In genomic region chr10:102119417-102120141, GRCh38 we compare ENCODE assay signal across 8 cellular contexts. TPM values are rescaled to one million over a fixed set of nuclear protein-coding genes. Genes with fewer than 3 reads are reported as not detected.
A peak's percentile ranks its signal among the peaks of the same experiment; 100 is the strongest.
DNase-seq lines count a peak whose midpoint lies in the region; ATAC-seq and TF ChIP-seq lines count a peak whose summit lies in the region.

No MANE protein-coding gene starts in this region.

- BruUV-seq in Calu3 (replicated peaks; lab: Mats Ljungman, UMichigan) = no TSS peak

- H3K4me3 ChIP-seq in breast epithelium (peak overlapping the region; percentile 80 to 96 (median 87)), iPS-11a (ENCODE audit: low read depth, low read length) (peak overlapping the region; percentile 76), sigmoid colon (peak overlapping the region; percentile 87 to 94 (median 89))

- TF ChIP-seq CTCF in Calu3 (IDR thresholded peaks at IDR 0.05; ENCODE audit: unreplicated experiment) = no peak
- TF ChIP-seq CTCF in breast epithelium (IDR thresholded peaks at IDR 0.05) = no peak
- no peak for TF ChIP-seq CTCF in sigmoid colon (IDR thresholded peaks at IDR 0.05)

- H3K27me3 Mint-ChIP-seq in Calu3 (ENCODE audit: unreplicated experiment) (no peaks in the 10 kb centered on the region), T-helper 17 cell (no peaks in the 10 kb centered on the region)

- CTCF ChIA-PET in Calu3 (lab: Charles Lee) = interaction anchor here (1.2 kb wide), 1 partner anchor 110 kb away, joined by 3 read pairs; no protein-coding TSS in a partner anchor

- no peak overlapping the region for H3K27ac Mint-ChIP-seq in Calu3 (ENCODE audit: unreplicated experiment)
- peak overlapping the region; percentile 95 for H3K27ac Mint-ChIP-seq in T-helper 17 cell

- no peaks in the 10 kb centered on the region for H3K9me3 Mint-ChIP-seq in Calu3 (ENCODE audit: low read depth, unreplicated experiment)

- peak overlapping the region; percentile 69 for H3K4me3 Mint-ChIP-seq in Calu3 (ENCODE audit: low read depth, unreplicated experiment)
- H3K4me3 Mint-ChIP-seq in T-helper 17 cell = peak overlapping the region; percentile 94

- H3K9me3 ChIP-seq in T-helper 17 cell (ENCODE audit: control insufficient read depth, low read length, poor library complexity, severe bottlenecking) (no peaks in the 10 kb centered on the region), breast epithelium (no peaks in the 10 kb centered on the region), sigmoid colon (no peaks in the 10 kb centered on the region)

- intact Hi-C loops in Calu3 (cut with micrococcal nuclease; ENCODE audit: unreplicated experiment) = no loop called here
- intact Hi-C loops in breast epithelium (cut with DNase I; ENCODE audit: low total_unique reads) = no loop called here
- intact Hi-C loops in sigmoid colon (cut with DNase I) = loop anchor here (2.0 to 5.0 kb wide), 4 partner anchors 55 to 508 kb away; partner anchors contain the start of genes HPS6, NFKB2 and OGA

- peaks cover 32% of the 10 kb centered on the region for H3K4me1 Mint-ChIP-seq in Calu3 (ENCODE audit: low read depth, unreplicated experiment)
- peaks cover 55% of the 10 kb centered on the region for H3K4me1 Mint-ChIP-seq in T-helper 17 cell

- H3K27ac ChIP-seq in breast epithelium (peak overlapping the region; percentile 98 to 100), sigmoid colon (peak overlapping the region; percentile 94 to 100 (median 100))

- no peaks in the 10 kb centered on the region for H3K36me3 ChIP-seq in breast epithelium
- H3K36me3 ChIP-seq in sigmoid colon = no peaks in the 10 kb centered on the region

- H3K4me1 ChIP-seq in breast epithelium (peaks cover 21 to 38% of the 10 kb centered on the region in 2 donors), sigmoid colon (peaks cover 0 to 64% (median 58%) of the 10 kb centered on the region in 4 donors)

- 1% methylated on average over 22 of the region's 22 CpGs for WGBS in sigmoid colon, 2 donors

- peaks cover 12% of the 10 kb centered on the region for H3K36me3 Mint-ChIP-seq in Calu3 (ENCODE audit: insufficient read depth, unreplicated experiment)
- no peaks in the 10 kb centered on the region for H3K36me3 Mint-ChIP-seq in T-helper 17 cell (ENCODE audit: low read depth)

- TF ChIP-seq POLR2A in breast epithelium (IDR thresholded peaks at IDR 0.05) (peak; percentile 73), sigmoid colon (IDR thresholded peaks at IDR 0.05) (peak in 1 of 2 donors; percentile 25)

- ATAC-seq in T-helper 17 cell (peak; percentile 8), HG02798 (IDR thresholded peaks at IDR 0.05; ENCODE audit: poor library complexity, unreplicated experiment) (no peak), HG03045 (IDR thresholded peaks at IDR 0.05; ENCODE audit: unreplicated experiment) (no peak)

- TF ChIP-seq EP300 in sigmoid colon (IDR thresholded peaks at IDR 0.05) = no peak

- H3K27me3 ChIP-seq in breast epithelium (no peaks in the 10 kb centered on the region), sigmoid colon (no peaks in the 10 kb centered on the region)

- DNase-seq in Calu3 (no peak), HT-29 (ENCODE audit: low spot score) (peak; percentile 56), T-helper 17 cell (no peak), breast epithelium (ENCODE audit: low spot score in 2 of 2) (peak; percentile 74 to 93), sigmoid colon (peak; percentile 93)

RNA-seq across cellular contexts. Expression of gene LDB1, which starts 0.6 kb away (rescaled TPM):
- 25.8 and 27.5 TPM in 2 replicates for total RNA-seq in Calu3 (2022)
- total RNA-seq in HT-29 (2014; rRNA removed; shearing (Covaris generic)) = 37.4 and 40.3 TPM in 2 replicates
- total RNA-seq in T-helper 17 cell = 100 to 1,000 TPM; 104 to 112 TPM
- total RNA-seq in breast epithelium = 10 to 100 TPM; 29.6 to 53.6 (median 43.6) TPM
- total RNA-seq in sigmoid colon = 10 to 100 TPM; 62.1 to 88.4 (median 76.4) TPM
- polyA plus RNA-seq in sigmoid colon = 10 to 100 TPM; 10.4 to 34.0 (median 15.6) TPM

RNA-seq across cellular contexts. Expression of gene PPRC1, which starts 13.3 kb away (rescaled TPM):
- total RNA-seq in Calu3 (2022) = 43.9 and 49.3 TPM in 2 replicates
- total RNA-seq in HT-29 (2014; rRNA removed; shearing (Covaris generic)) = 41.8 and 51.2 TPM in 2 replicates
- total RNA-seq in T-helper 17 cell = 10 to 100 TPM; 38.3 to 41.0 TPM
- 10 to 100 TPM in 2 of 3 donors, 1 to 10 TPM in 1; 9.1 to 21.0 (median 19.8) TPM for total RNA-seq in breast epithelium
- total RNA-seq in sigmoid colon = 10 to 100 TPM; 11.0 to 39.9 (median 13.0) TPM
- polyA plus RNA-seq in sigmoid colon = 10 to 100 TPM in 1 of 3 donors, 1 to 10 TPM in 2; 4.2 to 22.2 (median 4.2) TPM

RNA-seq across cellular contexts. Expression of gene NOLC1, which starts 32.6 kb away (rescaled TPM):
- total RNA-seq in Calu3 (2022) (78.4 and 93.3 TPM in 2 replicates), T-helper 17 cell (10 to 100 TPM; 46.1 to 48.0 TPM), breast epithelium (10 to 100 TPM; 40.5 to 82.8 (median 65.5) TPM), sigmoid colon (10 to 100 TPM; 30.2 to 50.0 (median 44.8) TPM)
- 79.1 and 88.7 TPM in 2 replicates for total RNA-seq in HT-29 (2014; rRNA removed; shearing (Covaris generic))
- polyA plus RNA-seq in sigmoid colon = 10 to 100 TPM; 14.4 to 51.4 (median 20.1) TPM

RNA-seq across cellular contexts. Expression of gene HPS6, which starts 54.4 kb away (rescaled TPM):
- 14.7 and 16.9 TPM in 2 replicates for total RNA-seq in Calu3 (2022)
- 42.1 and 47.5 TPM in 2 replicates for total RNA-seq in HT-29 (2014; rRNA removed; shearing (Covaris generic))
- 10 to 100 TPM; 12.4 to 15.8 TPM for total RNA-seq in T-helper 17 cell
- total RNA-seq in breast epithelium = 10 to 100 TPM; 17.4 to 22.7 (median 19.7) TPM
- total RNA-seq in sigmoid colon = 10 to 100 TPM; 12.5 to 18.9 (median 17.2) TPM
- 10 to 100 TPM in 2 of 3 donors, 1 to 10 TPM in 1; 9.0 to 13.4 (median 11.6) TPM for polyA plus RNA-seq in sigmoid colon

Comparison
In these comparisons a context has a peak if more than half of its experiments do, and no peak if none do; other contexts are left out.
1. DNase-seq: peak in HT-29 (single experiment), breast epithelium (2 of 2) and sigmoid colon (single experiment); none in Calu3 (single experiment) and T-helper 17 cell (0 of 3).
2. Peak in every context shown above with its lines, with median percentiles within 50 percentile points of each other: H3K4me3 ChIP-seq.